In the genomic region with DNA sequence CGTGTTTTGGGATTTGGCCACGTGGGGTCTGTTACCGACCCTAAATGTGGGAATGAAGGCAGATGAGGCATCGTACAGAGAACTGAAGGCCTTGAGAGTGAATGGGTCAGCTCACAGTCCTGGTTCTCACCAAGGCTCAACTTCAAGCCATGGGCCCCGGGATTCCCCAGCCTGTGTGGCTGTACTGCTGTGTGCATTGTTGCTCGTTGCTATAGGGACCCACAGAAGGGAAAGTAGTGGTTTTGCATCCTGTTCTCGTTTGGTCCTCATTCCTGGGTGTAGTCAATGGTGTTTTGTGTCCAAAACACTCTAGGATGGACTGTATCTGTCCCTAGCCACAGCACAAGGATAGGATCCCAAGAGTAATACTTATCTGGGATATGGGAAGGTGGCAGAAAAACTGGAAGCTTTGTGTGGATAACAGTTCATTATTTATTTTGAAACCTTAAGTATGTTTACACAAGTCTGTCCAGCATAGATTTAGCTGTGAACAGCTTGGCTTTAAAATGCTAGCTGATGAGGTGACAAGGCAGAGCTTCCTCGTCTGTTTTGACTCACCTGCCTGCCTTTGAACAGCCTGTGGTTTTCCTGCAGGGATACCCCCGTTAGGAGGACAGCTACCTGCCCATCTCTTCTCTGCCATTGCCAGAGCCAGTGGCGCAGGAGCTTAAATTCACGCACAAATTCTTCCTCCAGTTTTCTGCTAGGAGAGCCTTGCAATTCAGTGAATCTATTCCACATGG, we compare ENCODE assay signal across 8 cellular contexts.
DNase-seq lines count a peak whose midpoint lies in the region; ATAC-seq lines count a peak whose summit lies in the region.

No MANE protein-coding gene starts in this region.

- H3K4me1 Mint-ChIP-seq in activated T-cell treated with anti-CD3 and anti-CD28 coated beads, Interleukin-2, amount 50 U/mL, for 72 hours (ENCODE audit: low read depth), result peaks cover 10% of the 10 kb centered on the region
- H3K4me1 Mint-ChIP-seq in naive thymus-derived CD8-positive, alpha-beta T cell, result peaks cover 13 to 29% (median 25%) of the 10 kb centered on the region in 4 donors

- H3K36me3 Mint-ChIP-seq in activated T-cell treated with anti-CD3 and anti-CD28 coated beads, Interleukin-2, amount 50 U/mL, for 72 hours (ENCODE audit: insufficient read depth in 2 of 2), result no peaks in the 10 kb centered on the region
- no peaks in the 10 kb centered on the region for H3K36me3 Mint-ChIP-seq in naive thymus-derived CD8-positive, alpha-beta T cell

- peak; percentile 74 to 81 for ATAC-seq in activated T-cell treated with anti-CD3 and anti-CD28 coated beads, Interleukin-2, amount 50 U/mL, for 72 hours (replicated peaks in 1 of 2)
- ATAC-seq in HG02970 (IDR thresholded peaks at IDR 0.05; ENCODE audit: low FRiP score, unreplicated experiment), result peak; percentile 96
- ATAC-seq in naive thymus-derived CD8-positive, alpha-beta T cell, result peak; percentile 90 to 96

- H3K9me3 Mint-ChIP-seq in activated T-cell treated with anti-CD3 and anti-CD28 coated beads, Interleukin-2, amount 50 U/mL, for 72 hours, result no peaks in the 10 kb centered on the region
- no peaks in the 10 kb centered on the region for H3K9me3 Mint-ChIP-seq in naive thymus-derived CD8-positive, alpha-beta T cell

- H3K27me3 Mint-ChIP-seq in activated T-cell treated with anti-CD3 and anti-CD28 coated beads, Interleukin-2, amount 50 U/mL, for 72 hours (ENCODE audit: low read depth), result no peaks in the 10 kb centered on the region
- H3K27me3 Mint-ChIP-seq in naive thymus-derived CD8-positive, alpha-beta T cell, result peaks cover 0 to 2% (median 0%) of the 10 kb centered on the region in 5 donors

- no peak overlapping the region for H3K4me3 Mint-ChIP-seq in activated T-cell treated with anti-CD3 and anti-CD28 coated beads, Interleukin-2, amount 50 U/mL, for 72 hours
- H3K4me3 Mint-ChIP-seq in naive thymus-derived CD8-positive, alpha-beta T cell, result peak overlapping the region in 5 of 10 donors; percentile 15 to 67 (median 39)

- H3K27ac Mint-ChIP-seq in activated T-cell treated with anti-CD3 and anti-CD28 coated beads, Interleukin-2, amount 50 U/mL, for 72 hours, result no peak overlapping the region
- peak overlapping the region in 8 of 10 donors; percentile 37 to 94 (median 84) for H3K27ac Mint-ChIP-seq in naive thymus-derived CD8-positive, alpha-beta T cell

- peak; percentile 17 to 28 for DNase-seq in activated T-cell treated with anti-CD3 and anti-CD28 coated beads, Interleukin-2, amount 50 U/mL, for 72 hours
- DNase-seq in activated T-cell treated with anti-CD3 and anti-CD28 coated beads for 4 hours (no peak), NCI-H69 (lab: John Stamatoyannopoulos, UW) (no peak), SKM-1 treated with dmso at 0.1 percent for 144 hours (lab: John Stamatoyannopoulos, UW; ENCODE audit: unreplicated experiment) (no peak), C1 segment of cervical spinal cord (lab: John Stamatoyannopoulos, UW) (no peak)
- DNase-seq in activated CD4-positive, alpha-beta T cell treated with anti-CD3 and anti-CD28 coated beads, Interleukin-2, amount 50 U/mL, for 48 hours, result peak; percentile 3 to 9
- DNase-seq in naive thymus-derived CD8-positive, alpha-beta T cell, result peak in 4 of 10 donors; percentile 36 to 70 (median 58)

- POLR2A ChIA-PET in naive thymus-derived CD8-positive, alpha-beta T cell (lab: Charles Lee), result interaction anchor here (1.7 kb wide), 1 partner anchor 8 kb away, joined by 7 read pairs; no protein-coding TSS in a partner anchor

Comparison
In these comparisons a context has a peak if more than half of its experiments do, and no peak if none do; other contexts are left out.
1. DNase-seq: peak in activated T-cell treated with anti-CD3 and anti-CD28 coated beads, Interleukin-2, amount 50 U/mL, for 72 hours (2 of 2) and activated CD4-positive, alpha-beta T cell treated with anti-CD3 and anti-CD28 coated beads, Interleukin-2, amount 50 U/mL, for 48 hours (2 of 2); none in activated T-cell treated with anti-CD3 and anti-CD28 coated beads for 4 hours (single experiment), NCI-H69 (single experiment), SKM-1 treated with dmso at 0.1 percent for 144 hours (single experiment) and C1 segment of cervical spinal cord (0 of 14).
2. Peak in every context shown above with its lines, with median percentiles within 50 percentile points of each other: ATAC-seq.